ENCODE assay signal across 15 cellular contexts in genomic region chr2:71943238-71944182, GRCh38.
DNase-seq lines count a peak whose midpoint lies in the region; ATAC-seq and TF ChIP-seq lines count a peak whose summit lies in the region.
"Had no signal": no experiment of that assay in that cellular context is flagged by ENCODE, and none has a peak within 500 bp of the region (broad histone marks: within the 10 kb centered on the region; RNA-seq: fewer than 3 reads in every experiment).

No MANE protein-coding gene starts in this region.

- CTCF ChIA-PET in activated CD8-positive, alpha-beta T cell treated with anti-CD3 and anti-CD28 coated beads, Interleukin-2, amount 10 ng/mL, durations not matched to agents 7 days and 5 days (lab: Charles Lee): no interaction called here
- CTCF ChIA-PET in activated CD8-positive, alpha-beta T cell treated with anti-CD3 and anti-CD28 coated beads for 36 hours (lab: Charles Lee): no interaction called here

- H3K27me3 Mint-ChIP-seq in activated CD8-positive, alpha-beta T cell treated with anti-CD3 and anti-CD28 coated beads, Interleukin-2, amount 10 ng/mL, durations not matched to agents 7 days and 5 days (ENCODE audit: low read depth): no peaks in the 10 kb centered on the region
- peaks cover 1% of the 10 kb centered on the region for H3K27me3 Mint-ChIP-seq in activated CD8-positive, alpha-beta T cell treated with anti-CD3 and anti-CD28 coated beads for 36 hours
- H3K27me3 Mint-ChIP-seq in stimulated activated naive CD8-positive, alpha-beta T cell treated with anti-CD3 and anti-CD28 coated beads, Interleukin-15, amount 100 ng/mL, for 72 hours: peaks cover 30% of the 10 kb centered on the region

- TF ChIP-seq POLR2A in esophagus muscularis mucosa (IDR thresholded peaks at IDR 0.05; ENCODE audit: low read depth): no peak
- TF ChIP-seq POLR2A in testis (IDR thresholded peaks at IDR 0.05): no peak

- intact Hi-C loops in activated CD8-positive, alpha-beta T cell treated with anti-CD3 and anti-CD28 coated beads for 36 hours (cut with micrococcal nuclease): no loop called here
- intact Hi-C loops in esophagus muscularis mucosa (cut with DNase I) (no loop called here), testis (cut with DNase I; ENCODE audit: low total_unique reads) (no loop called here)

- no peaks in the 10 kb centered on the region for H3K4me1 Mint-ChIP-seq in activated CD8-positive, alpha-beta T cell treated with anti-CD3 and anti-CD28 coated beads, Interleukin-2, amount 10 ng/mL, durations not matched to agents 7 days and 5 days (ENCODE audit: low read depth)
- no peaks in the 10 kb centered on the region for H3K4me1 Mint-ChIP-seq in activated CD8-positive, alpha-beta T cell treated with anti-CD3 and anti-CD28 coated beads for 36 hours (ENCODE audit: low read depth)
- no peaks in the 10 kb centered on the region for H3K4me1 Mint-ChIP-seq in stimulated activated naive CD8-positive, alpha-beta T cell treated with anti-CD3 and anti-CD28 coated beads, Interleukin-15, amount 100 ng/mL, for 72 hours
- H3K4me1 Mint-ChIP-seq: naive B cell had no signal

- no peak overlapping the region for H3K4me3 Mint-ChIP-seq in activated CD8-positive, alpha-beta T cell treated with anti-CD3 and anti-CD28 coated beads, Interleukin-2, amount 10 ng/mL, durations not matched to agents 7 days and 5 days
- H3K4me3 Mint-ChIP-seq in activated CD8-positive, alpha-beta T cell treated with anti-CD3 and anti-CD28 coated beads for 36 hours: no peak overlapping the region
- no peak overlapping the region for H3K4me3 Mint-ChIP-seq in stimulated activated naive CD8-positive, alpha-beta T cell treated with anti-CD3 and anti-CD28 coated beads, Interleukin-15, amount 100 ng/mL, for 72 hours
- H3K4me3 Mint-ChIP-seq: activated T-cell treated with anti-CD3 and anti-CD28 coated beads, Interleukin-2, amount 50 U/mL, for 24 hours; naive B cell had no signal

- H3K4me1 ChIP-seq in esophagus muscularis mucosa (peaks cover 0 to 4% (median 0%) of the 10 kb centered on the region in 4 donors), testis (no peaks in the 10 kb centered on the region)

- H3K27ac ChIP-seq in esophagus muscularis mucosa (replicated peaks in 1 of 4) (no peak overlapping the region), testis (no peak overlapping the region)
- H3K27ac ChIP-seq: suprapubic skin had no signal

- no peaks in the 10 kb centered on the region for H3K9me3 Mint-ChIP-seq in activated CD8-positive, alpha-beta T cell treated with anti-CD3 and anti-CD28 coated beads, Interleukin-2, amount 10 ng/mL, durations not matched to agents 7 days and 5 days (ENCODE audit: insufficient read depth)
- H3K9me3 Mint-ChIP-seq in activated CD8-positive, alpha-beta T cell treated with anti-CD3 and anti-CD28 coated beads for 36 hours: no peaks in the 10 kb centered on the region
- no peaks in the 10 kb centered on the region for H3K9me3 Mint-ChIP-seq in stimulated activated naive CD8-positive, alpha-beta T cell treated with anti-CD3 and anti-CD28 coated beads, Interleukin-15, amount 100 ng/mL, for 72 hours
- H3K9me3 Mint-ChIP-seq: activated T-cell treated with anti-CD3 and anti-CD28 coated beads, Interleukin-2, amount 50 U/mL, for 24 hours had no signal

- H3K27ac Mint-ChIP-seq in activated CD8-positive, alpha-beta T cell treated with anti-CD3 and anti-CD28 coated beads, Interleukin-2, amount 10 ng/mL, durations not matched to agents 7 days and 5 days: no peak overlapping the region
- H3K27ac Mint-ChIP-seq in activated CD8-positive, alpha-beta T cell treated with anti-CD3 and anti-CD28 coated beads for 36 hours: no peak overlapping the region
- H3K27ac Mint-ChIP-seq in stimulated activated naive CD8-positive, alpha-beta T cell treated with anti-CD3 and anti-CD28 coated beads, Interleukin-15, amount 100 ng/mL, for 72 hours: no peak overlapping the region
- H3K27ac Mint-ChIP-seq: activated T-cell treated with anti-CD3 and anti-CD28 coated beads, Interleukin-2, amount 50 U/mL, for 24 hours had no signal

- no peak overlapping the region for H3K4me3 ChIP-seq in esophagus muscularis mucosa
- no peak overlapping the region for H3K4me3 ChIP-seq in testis
- H3K4me3 ChIP-seq: suprapubic skin had no signal

- no peaks in the 10 kb centered on the region for H3K36me3 Mint-ChIP-seq in activated CD8-positive, alpha-beta T cell treated with anti-CD3 and anti-CD28 coated beads, Interleukin-2, amount 10 ng/mL, durations not matched to agents 7 days and 5 days (ENCODE audit: low read depth)
- no peaks in the 10 kb centered on the region for H3K36me3 Mint-ChIP-seq in activated CD8-positive, alpha-beta T cell treated with anti-CD3 and anti-CD28 coated beads for 36 hours (ENCODE audit: low read depth)
- H3K36me3 Mint-ChIP-seq: naive B cell had no signal

- DNase-seq in activated CD8-positive, alpha-beta T cell treated with anti-CD3 and anti-CD28 coated beads, Interleukin-2, amount 10 ng/mL, durations not matched to agents 7 days and 5 days: peak; percentile 3
- DNase-seq in activated CD8-positive, alpha-beta T cell treated with anti-CD3 and anti-CD28 coated beads for 36 hours: no peak
- peak; percentile 57 for DNase-seq in esophagus muscularis mucosa (ENCODE audit: extremely low spot score)
- peak; percentile 49 for DNase-seq in middle frontal gyrus (ENCODE audit: extremely low spot score, low spot score)
- DNase-seq in testis: peak; percentile 54
- no peak for DNase-seq in NCI-H2227 (lab: John Stamatoyannopoulos, UW; ENCODE audit: unreplicated experiment)
- no peak for DNase-seq in effector CD8-positive, alpha-beta T cell (lab: John Stamatoyannopoulos, UW)
- DNase-seq in stimulated activated naive CD8-positive, alpha-beta T cell treated with anti-CD3 and anti-CD28 coated beads, Interleukin-15, amount 100 ng/mL, for 72 hours: no peak
- DNase-seq: 8988T; activated T-cell treated with anti-CD3 and anti-CD28 coated beads, Interleukin-2, amount 50 U/mL, for 24 hours; naive B cell; SK-N-SH; small intestine had no signal

- 83% methylated on average over 15 of the region's 17 CpGs for WGBS in esophagus muscularis mucosa
- WGBS in testis, 2 donors: 69 to 77% methylated on average over 16 to 17 of the region's 17 CpGs

- H3K36me3 ChIP-seq in esophagus muscularis mucosa (no peaks in the 10 kb centered on the region), testis (ENCODE audit: low read depth, missing control alignments) (no peaks in the 10 kb centered on the region)
- H3K36me3 ChIP-seq: suprapubic skin had no signal

- H3K9me3 ChIP-seq in esophagus muscularis mucosa (no peaks in the 10 kb centered on the region), testis (no peaks in the 10 kb centered on the region)
- H3K9me3 ChIP-seq: SK-N-SH, suprapubic skin had no signal

- TF ChIP-seq EP300 in esophagus muscularis mucosa (IDR thresholded peaks at IDR 0.05): no peak

- POLR2A ChIA-PET in activated CD8-positive, alpha-beta T cell treated with anti-CD3 and anti-CD28 coated beads, Interleukin-2, amount 10 ng/mL, durations not matched to agents 7 days and 5 days (lab: Charles Lee): no interaction called here
- POLR2A ChIA-PET in activated CD8-positive, alpha-beta T cell treated with anti-CD3 and anti-CD28 coated beads for 36 hours (lab: Charles Lee): no interaction called here

- no peak for ATAC-seq in activated CD8-positive, alpha-beta T cell treated with anti-CD3 and anti-CD28 coated beads, Interleukin-2, amount 10 ng/mL, durations not matched to agents 7 days and 5 days
- ATAC-seq in activated CD8-positive, alpha-beta T cell treated with anti-CD3 and anti-CD28 coated beads for 36 hours: no peak
- no peak for ATAC-seq in stimulated activated naive CD8-positive, alpha-beta T cell treated with anti-CD3 and anti-CD28 coated beads, Interleukin-15, amount 100 ng/mL, for 72 hours
- ATAC-seq: HCT116 had no signal

- H3K27me3 ChIP-seq in esophagus muscularis mucosa (peaks cover 0 to 8% (median 0%) of the 10 kb centered on the region in 4 donors), testis (no peaks in the 10 kb centered on the region)
- H3K27me3 ChIP-seq: suprapubic skin had no signal

- TF ChIP-seq CTCF in activated CD8-positive, alpha-beta T cell treated with anti-CD3 and anti-CD28 coated beads for 36 hours (IDR thresholded peaks at IDR 0.05): no peak
- TF ChIP-seq CTCF in esophagus muscularis mucosa (IDR thresholded peaks at IDR 0.05) (no peak), testis (IDR thresholded peaks at IDR 0.05) (no peak)

Comparison
In these comparisons a context has a peak if more than half of its experiments do, and no peak if none do; other contexts are left out.
1. DNase-seq: peak in activated CD8-positive, alpha-beta T cell treated with anti-CD3 and anti-CD28 coated beads, Interleukin-2, amount 10 ng/mL, durations not matched to agents 7 days and 5 days (single experiment), esophagus muscularis mucosa (single experiment), middle frontal gyrus (single experiment) and testis (single experiment); none in activated CD8-positive, alpha-beta T cell treated with anti-CD3 and anti-CD28 coated beads for 36 hours (single experiment), NCI-H2227 (single experiment), effector CD8-positive, alpha-beta T cell (single experiment) and stimulated activated naive CD8-positive, alpha-beta T cell treated with anti-CD3 and anti-CD28 coated beads, Interleukin-15, amount 100 ng/mL, for 72 hours (0 of 2).